1 cellular context compared by ENCODE assay signal in the genomic region with DNA sequence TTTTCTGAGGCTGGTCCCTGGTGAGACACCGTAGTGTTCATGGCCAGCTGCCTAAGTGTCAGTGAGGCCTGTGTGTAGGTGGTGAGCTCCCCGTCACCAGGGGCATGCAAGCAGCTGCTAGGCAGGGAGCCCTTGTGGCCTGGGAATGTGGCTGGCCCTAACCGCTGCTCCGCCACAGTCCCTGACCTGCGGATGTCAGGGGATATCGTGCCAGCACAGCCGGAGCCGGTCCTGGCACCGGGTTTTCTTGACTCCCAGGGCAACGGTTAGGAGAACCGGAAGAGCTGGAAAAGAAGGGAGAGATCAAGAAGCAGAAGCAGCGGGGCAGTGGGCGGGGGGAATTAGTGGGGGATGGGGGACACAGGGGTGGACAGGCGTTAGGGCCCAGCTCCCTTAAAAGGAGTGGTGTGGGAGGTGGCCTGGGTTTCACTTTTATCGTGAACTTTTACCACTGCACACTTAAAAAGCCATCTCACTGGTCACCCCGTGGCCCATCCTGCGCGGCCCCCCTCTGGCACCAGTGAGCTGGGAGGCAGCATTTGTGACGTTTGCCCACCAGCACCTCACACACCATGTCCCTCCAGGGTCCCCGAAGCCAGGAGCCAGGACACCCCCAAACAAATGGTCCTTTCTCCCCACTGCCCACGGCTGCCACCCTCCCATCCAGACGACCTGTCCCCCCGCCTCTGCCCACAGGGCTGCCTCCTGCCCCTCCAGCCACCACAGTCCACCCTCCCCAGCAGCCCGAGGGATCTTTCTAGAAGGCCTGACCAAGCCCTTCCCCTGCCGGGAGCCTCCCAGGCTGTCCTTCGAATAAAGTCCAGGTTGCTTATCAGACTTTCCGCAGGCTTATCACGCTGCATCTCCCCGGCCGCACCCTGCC.
TF ChIP-seq lines count a peak whose summit lies in the region.

No MANE protein-coding gene starts in this region.

TF ChIP-seq in HepG2, 621 proteins besides CTCF, POLR2A, EP300 and RAD21 (continued from another document and continues in another):
- TF ChIP-seq ZBTB4 (CRISPR knock-in tag; IDR thresholded peaks at IDR 0.05; ENCODE audit: borderline replicate concordance): no peak
- no peak for TF ChIP-seq ZMYM4 (CRISPR knock-in tag; IDR thresholded peaks at IDR 0.05)
- TF ChIP-seq ARNTL (CRISPR knock-in tag; IDR thresholded peaks at IDR 0.05): 0 out of 2 replicates have a peak, but pooled peaks have one; percentile 45
- TF ChIP-seq AGO2 (optimal IDR thresholded peaks at IDR 0.05; ENCODE audit: low read depth, low read length): no peak
- TF ChIP-seq, protein P1, sequence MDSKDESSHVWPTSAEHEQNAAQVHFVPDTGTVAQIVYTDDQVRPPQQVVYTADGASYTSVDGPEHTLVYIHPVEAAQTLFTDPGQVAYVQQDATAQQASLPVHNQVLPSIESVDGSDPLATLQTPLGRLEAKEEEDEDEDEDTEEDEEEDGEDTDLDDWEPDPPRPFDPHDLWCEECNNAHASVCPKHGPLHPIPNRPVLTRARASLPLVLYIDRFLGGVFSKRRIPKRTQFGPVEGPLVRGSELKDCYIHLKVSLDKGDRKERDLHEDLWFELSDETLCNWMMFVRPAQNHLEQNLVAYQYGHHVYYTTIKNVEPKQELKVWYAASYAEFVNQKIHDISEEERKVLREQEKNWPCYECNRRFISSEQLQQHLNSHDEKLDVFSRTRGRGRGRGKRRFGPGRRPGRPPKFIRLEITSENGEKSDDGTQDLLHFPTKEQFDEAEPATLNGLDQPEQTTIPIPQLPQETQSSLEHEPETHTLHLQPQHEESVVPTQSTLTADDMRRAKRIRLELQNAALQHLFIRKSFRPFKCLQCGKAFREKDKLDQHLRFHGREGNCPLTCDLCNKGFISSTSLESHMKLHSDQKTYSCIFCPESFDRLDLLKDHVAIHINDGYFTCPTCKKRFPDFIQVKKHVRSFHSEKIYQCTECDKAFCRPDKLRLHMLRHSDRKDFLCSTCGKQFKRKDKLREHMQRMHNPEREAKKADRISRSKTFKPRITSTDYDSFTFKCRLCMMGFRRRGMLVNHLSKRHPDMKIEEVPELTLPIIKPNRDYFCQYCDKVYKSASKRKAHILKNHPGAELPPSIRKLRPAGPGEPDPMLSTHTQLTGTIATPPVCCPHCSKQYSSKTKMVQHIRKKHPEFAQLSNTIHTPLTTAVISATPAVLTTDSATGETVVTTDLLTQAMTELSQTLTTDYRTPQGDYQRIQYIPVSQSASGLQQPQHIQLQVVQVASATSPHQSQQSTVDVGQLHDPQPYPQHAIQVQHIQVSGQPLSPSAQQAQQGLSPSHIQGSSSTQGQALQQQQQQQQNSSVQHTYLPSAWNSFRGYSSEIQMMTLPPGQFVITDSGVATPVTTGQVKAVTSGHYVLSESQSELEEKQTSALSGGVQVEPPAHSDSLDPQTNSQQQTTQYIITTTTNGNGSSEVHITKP (CRISPR knock-in tag; IDR thresholded peaks at IDR 0.05; ENCODE audit: low read depth): peak; percentile 54; the same call in 1 of the 2 replicates
- peak; percentile 93 for TF ChIP-seq ZFP36 (IDR thresholded peaks at IDR 0.05; ENCODE audit: borderline replicate concordance, low read depth, low read length, partially characterized antibody)
- no peak for TF ChIP-seq ZNF569 (CRISPR knock-in tag; IDR thresholded peaks at IDR 0.05; ENCODE audit: borderline replicate concordance)
- no peak for TF ChIP-seq DDIT3 (CRISPR knock-in tag; IDR thresholded peaks at IDR 0.05)
- TF ChIP-seq, protein P2, sequence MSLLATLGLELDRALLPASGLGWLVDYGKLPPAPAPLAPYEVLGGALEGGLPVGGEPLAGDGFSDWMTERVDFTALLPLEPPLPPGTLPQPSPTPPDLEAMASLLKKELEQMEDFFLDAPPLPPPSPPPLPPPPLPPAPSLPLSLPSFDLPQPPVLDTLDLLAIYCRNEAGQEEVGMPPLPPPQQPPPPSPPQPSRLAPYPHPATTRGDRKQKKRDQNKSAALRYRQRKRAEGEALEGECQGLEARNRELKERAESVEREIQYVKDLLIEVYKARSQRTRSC (CRISPR knock-in tag; IDR thresholded peaks at IDR 0.05; ENCODE audit: low read depth): no peak
- TF ChIP-seq JUN (CRISPR knock-in tag; IDR thresholded peaks at IDR 0.05): 0 out of 2 replicates have a peak, but pooled peaks have one; percentile 29
- TF ChIP-seq TBP (CRISPR knock-in tag; IDR thresholded peaks at IDR 0.05): no peak
- no peak for TF ChIP-seq KLF13 (CRISPR knock-in tag; IDR thresholded peaks at IDR 0.05)
- TF ChIP-seq, protein P3, sequence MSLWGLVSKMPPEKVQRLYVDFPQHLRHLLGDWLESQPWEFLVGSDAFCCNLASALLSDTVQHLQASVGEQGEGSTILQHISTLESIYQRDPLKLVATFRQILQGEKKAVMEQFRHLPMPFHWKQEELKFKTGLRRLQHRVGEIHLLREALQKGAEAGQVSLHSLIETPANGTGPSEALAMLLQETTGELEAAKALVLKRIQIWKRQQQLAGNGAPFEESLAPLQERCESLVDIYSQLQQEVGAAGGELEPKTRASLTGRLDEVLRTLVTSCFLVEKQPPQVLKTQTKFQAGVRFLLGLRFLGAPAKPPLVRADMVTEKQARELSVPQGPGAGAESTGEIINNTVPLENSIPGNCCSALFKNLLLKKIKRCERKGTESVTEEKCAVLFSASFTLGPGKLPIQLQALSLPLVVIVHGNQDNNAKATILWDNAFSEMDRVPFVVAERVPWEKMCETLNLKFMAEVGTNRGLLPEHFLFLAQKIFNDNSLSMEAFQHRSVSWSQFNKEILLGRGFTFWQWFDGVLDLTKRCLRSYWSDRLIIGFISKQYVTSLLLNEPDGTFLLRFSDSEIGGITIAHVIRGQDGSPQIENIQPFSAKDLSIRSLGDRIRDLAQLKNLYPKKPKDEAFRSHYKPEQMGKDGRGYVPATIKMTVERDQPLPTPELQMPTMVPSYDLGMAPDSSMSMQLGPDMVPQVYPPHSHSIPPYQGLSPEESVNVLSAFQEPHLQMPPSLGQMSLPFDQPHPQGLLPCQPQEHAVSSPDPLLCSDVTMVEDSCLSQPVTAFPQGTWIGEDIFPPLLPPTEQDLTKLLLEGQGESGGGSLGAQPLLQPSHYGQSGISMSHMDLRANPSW (CRISPR knock-in tag; IDR thresholded peaks at IDR 0.05; ENCODE audit: borderline replicate concordance): no peak
- no peak for TF ChIP-seq JARID2 (CRISPR knock-in tag; IDR thresholded peaks at IDR 0.05; ENCODE audit: insufficient replicate concordance)
- TF ChIP-seq SKI (IDR thresholded peaks at IDR 0.05; ENCODE audit: partially characterized antibody): no peak
- TF ChIP-seq ZHX2 (IDR thresholded peaks at IDR 0.05; ENCODE audit: low read depth): peak; percentile 34; the same call in 1 of the 2 replicates
- TF ChIP-seq ZHX2 (CRISPR knock-in tag; IDR thresholded peaks at IDR 0.05; ENCODE audit: borderline replicate concordance): no peak
- TF ChIP-seq SCMH1 (CRISPR knock-in tag; IDR thresholded peaks at IDR 0.05; ENCODE audit: borderline replicate concordance): no peak
- TF ChIP-seq ZNF605 (CRISPR knock-in tag; IDR thresholded peaks at IDR 0.05): no peak
- no peak for TF ChIP-seq ZNF263 (CRISPR knock-in tag; IDR thresholded peaks at IDR 0.05)
- TF ChIP-seq, protein P4, sequence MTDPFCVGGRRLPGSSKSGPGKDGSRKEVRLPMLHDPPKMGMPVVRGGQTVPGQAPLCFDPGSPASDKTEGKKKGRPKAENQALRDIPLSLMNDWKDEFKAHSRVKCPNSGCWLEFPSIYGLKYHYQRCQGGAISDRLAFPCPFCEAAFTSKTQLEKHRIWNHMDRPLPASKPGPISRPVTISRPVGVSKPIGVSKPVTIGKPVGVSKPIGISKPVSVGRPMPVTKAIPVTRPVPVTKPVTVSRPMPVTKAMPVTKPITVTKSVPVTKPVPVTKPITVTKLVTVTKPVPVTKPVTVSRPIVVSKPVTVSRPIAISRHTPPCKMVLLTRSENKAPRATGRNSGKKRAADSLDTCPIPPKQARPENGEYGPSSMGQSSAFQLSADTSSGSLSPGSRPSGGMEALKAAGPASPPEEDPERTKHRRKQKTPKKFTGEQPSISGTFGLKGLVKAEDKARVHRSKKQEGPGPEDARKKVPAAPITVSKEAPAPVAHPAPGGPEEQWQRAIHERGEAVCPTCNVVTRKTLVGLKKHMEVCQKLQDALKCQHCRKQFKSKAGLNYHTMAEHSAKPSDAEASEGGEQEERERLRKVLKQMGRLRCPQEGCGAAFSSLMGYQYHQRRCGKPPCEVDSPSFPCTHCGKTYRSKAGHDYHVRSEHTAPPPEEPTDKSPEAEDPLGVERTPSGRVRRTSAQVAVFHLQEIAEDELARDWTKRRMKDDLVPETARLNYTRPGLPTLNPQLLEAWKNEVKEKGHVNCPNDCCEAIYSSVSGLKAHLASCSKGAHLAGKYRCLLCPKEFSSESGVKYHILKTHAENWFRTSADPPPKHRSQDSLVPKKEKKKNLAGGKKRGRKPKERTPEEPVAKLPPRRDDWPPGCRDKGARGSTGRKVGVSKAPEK (CRISPR knock-in tag; IDR thresholded peaks at IDR 0.05; ENCODE audit: borderline replicate concordance): no peak
- TF ChIP-seq ADNP (CRISPR knock-in tag; IDR thresholded peaks at IDR 0.05): peak; percentile 100
- no peak for TF ChIP-seq NBN (conservative IDR thresholded peaks at IDR 0.05)
- 0 out of 2 replicates have a peak, but pooled peaks have one; percentile 30 for TF ChIP-seq ZC3H4 (CRISPR knock-in tag; IDR thresholded peaks at IDR 0.05; ENCODE audit: borderline replicate concordance)
- no peak for TF ChIP-seq PRDM4 (CRISPR knock-in tag; IDR thresholded peaks at IDR 0.05; ENCODE audit: borderline replicate concordance)
- TF ChIP-seq NFE2 (CRISPR knock-in tag; IDR thresholded peaks at IDR 0.05): no peak
- no peak for TF ChIP-seq ZNF20 (CRISPR knock-in tag; IDR thresholded peaks at IDR 0.05)
- TF ChIP-seq IKZF1 (IDR thresholded peaks at IDR 0.05): no peak
